Comparison of ENCODE assay signal across 18 cellular contexts in the genomic region with DNA sequence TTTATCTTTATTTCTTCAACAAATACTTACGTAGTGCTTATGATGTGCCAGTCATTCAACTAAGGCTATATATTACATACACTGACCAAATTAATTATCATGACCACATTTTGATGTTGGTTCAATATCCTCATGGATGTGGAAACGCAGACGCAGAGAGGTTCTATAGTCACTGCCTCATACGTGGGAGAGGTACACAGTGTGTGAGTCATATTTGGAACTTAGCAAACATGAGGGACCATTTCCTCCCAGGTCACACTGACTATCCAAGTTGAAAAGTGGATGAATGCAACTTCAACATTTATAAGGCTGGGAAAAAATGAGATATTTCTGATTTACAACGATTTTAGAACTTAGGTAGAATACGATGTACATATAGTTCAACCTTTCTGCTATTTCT.
DNase-seq lines count a peak whose midpoint lies in the region; ATAC-seq, FAIRE-seq and TF ChIP-seq lines count a peak whose summit lies in the region.
"Had no signal": no experiment of that assay in that cellular context is flagged by ENCODE, and none has a peak within 500 bp of the region (broad histone marks: within the 10 kb centered on the region; RNA-seq: fewer than 3 reads in every experiment).

No MANE protein-coding gene starts in this region.

- no peak overlapping the region for H3K4me2 ChIP-seq in HepG2 (ENCODE audit: low read depth, low read length)
- H3K4me2 ChIP-seq: BLaER1 treated with 17β-estradiol and CSF1 and Interleukin-3, amounts not matched to agents 10 nM and 100 nM had no signal

- H3K79me2 ChIP-seq in HepG2 (ENCODE audit: insufficient read depth, low read length), result no peaks in the 10 kb centered on the region

- FAIRE-seq in HepG2 (lab: Jason Lieb, UNC), result no peak
- FAIRE-seq: GM12892 had no signal

- no peak overlapping the region for H3K4me3 Mint-ChIP-seq in CD4-positive, alpha-beta memory T cell
- H3K4me3 Mint-ChIP-seq: CD4-positive, CD25-positive, alpha-beta regulatory T cell; H9; IgD-negative memory B cell had no signal

- no TSS peak for BruUV-seq in HepG2 (replicated peaks; lab: Mats Ljungman, UMichigan)

- H3K36me3 ChIP-seq in HepG2 (replicated peaks in 1 of 2; ENCODE audit: control insufficient read depth in 1 of 2, insufficient read depth in 2 of 2, low read length in 2 of 2), result no peaks in the 10 kb centered on the region
- no peaks in the 10 kb centered on the region for H3K36me3 ChIP-seq in right lobe of liver
- H3K36me3 ChIP-seq in CD4-positive, alpha-beta memory T cell (ENCODE audit: insufficient read depth, low read length), result no peaks in the 10 kb centered on the region
- H3K36me3 ChIP-seq in MG63, result no peaks in the 10 kb centered on the region
- H3K36me3 ChIP-seq: BLaER1 treated with 17β-estradiol and CSF1 and Interleukin-3, amounts not matched to agents 10 nM and 100 nM had no signal

- H3K27me3 ChIP-seq in HepG2 (ENCODE audit: control insufficient read depth in 1 of 2, insufficient read depth in 2 of 2, low read length in 2 of 2) (no peaks in the 10 kb centered on the region; a peak in 1 of 5 replicates), right lobe of liver (no peaks in the 10 kb centered on the region), MG63 (no peaks in the 10 kb centered on the region)
- H3K27me3 ChIP-seq in CD4-positive, alpha-beta memory T cell (ENCODE audit: insufficient read depth, low read length), result no peaks in the 10 kb centered on the region
- H3K27me3 ChIP-seq: BLaER1 treated with 17β-estradiol and CSF1 and Interleukin-3, amounts not matched to agents 10 nM and 100 nM had no signal

- peaks cover 6 to 9% of the 10 kb centered on the region in 2 donors for H3K27me3 Mint-ChIP-seq in CD4-positive, alpha-beta memory T cell
- H3K27me3 Mint-ChIP-seq: IgD-negative memory B cell had no signal

- TF ChIP-seq POLR2A in HepG2 (IDR thresholded peaks at IDR 0.05; ENCODE audit: insufficient read depth in 1 of 2, low read depth in 2 of 2, low read length in 2 of 2) (no peak), right lobe of liver (IDR thresholded peaks at IDR 0.05) (no peak)

- H3K4me1 ChIP-seq in HepG2 (ENCODE audit: insufficient read depth, low read length) (no peaks in the 10 kb centered on the region), right lobe of liver (no peaks in the 10 kb centered on the region)
- no peaks in the 10 kb centered on the region for H3K4me1 ChIP-seq in CD4-positive, alpha-beta memory T cell (ENCODE audit: insufficient read depth, low read length)
- H3K4me1 ChIP-seq: BLaER1 treated with 17β-estradiol and CSF1 and Interleukin-3, amounts not matched to agents 10 nM and 100 nM had no signal

- ATAC-seq in HepG2 (no peak), right lobe of liver (no peak)

- no peak for DNase-seq in HepG2 (ENCODE audit: low spot score)
- DNase-seq in right lobe of liver, result no peak
- DNase-seq in OCI-M1 (lab: John Stamatoyannopoulos, UW), result peak; percentile 38
- peak; percentile 54 for DNase-seq in fibroblast of mammary gland (ENCODE audit: low read depth)
- DNase-seq in CD4-positive, alpha-beta memory T cell, result no peak
- DNase-seq in MG63, result no peak
- DNase-seq in NCI-H774 (lab: John Stamatoyannopoulos, UW), result no peak
- DNase-seq: ACHN; Calu3; CD4-positive, CD25-positive, alpha-beta regulatory T cell; DMS 273 treated with DMSO at 0.1 percent for 48 hours; DMS79 treated with DMSO at 0.1 percent for 48 hours; GDM1; GOT3; H9 had no signal

- no peak overlapping the region for H3K9ac ChIP-seq in HepG2 (ENCODE audit: insufficient read depth, low read depth, low read length)
- H3K9ac ChIP-seq: BLaER1 treated with 17β-estradiol and CSF1 and Interleukin-3, amounts not matched to agents 10 nM and 100 nM had no signal

- in situ Hi-C loops in HepG2 (cut with HindIII; ENCODE audit: extremely low pct_ligation_motif_present, low pct_unique_long_range_greater_than_20kb), result no loop called here

- H2AFZ ChIP-seq in HepG2 (ENCODE audit: low read length), result no peak overlapping the region

- no peak for TF ChIP-seq CTCF in HepG2 (CRISPR knock-in tag; IDR thresholded peaks at IDR 0.05)
- no peak for TF ChIP-seq CTCF in right lobe of liver (IDR thresholded peaks at IDR 0.05)
- no peak for TF ChIP-seq CTCF in fibroblast of mammary gland (conservative IDR thresholded peaks at IDR 0.05; ENCODE audit: control insufficient read depth, insufficient read depth, low read depth, low read length)

- H3K27ac ChIP-seq in HepG2 (ENCODE audit: extremely low read length, insufficient read depth, low read length) (no peak overlapping the region), right lobe of liver (no peak overlapping the region)
- no peak overlapping the region for H3K27ac ChIP-seq in CD4-positive, alpha-beta memory T cell (ENCODE audit: low read depth, low read length)
- H3K27ac ChIP-seq: BLaER1 treated with 17β-estradiol and CSF1 and Interleukin-3, amounts not matched to agents 10 nM and 100 nM had no signal

- H3K9me3 ChIP-seq in HepG2 (ENCODE audit: low read length) (no peaks in the 10 kb centered on the region), right lobe of liver (no peaks in the 10 kb centered on the region), MG63 (no peaks in the 10 kb centered on the region)
- no peaks in the 10 kb centered on the region for H3K9me3 ChIP-seq in CD4-positive, alpha-beta memory T cell (ENCODE audit: control insufficient read depth in 1 of 2, low read length in 2 of 2)

- H3K9me3 Mint-ChIP-seq in CD4-positive, alpha-beta memory T cell, result peaks cover 0 to 3% (median 0%) of the 10 kb centered on the region in 8 donors
- H3K9me3 Mint-ChIP-seq: H9 had no signal

- H3K4me1 Mint-ChIP-seq in CD4-positive, alpha-beta memory T cell, result no peaks in the 10 kb centered on the region
- H3K4me1 Mint-ChIP-seq: CD4-positive, CD25-positive, alpha-beta regulatory T cell; H9 had no signal

- no peak overlapping the region for H3K27ac Mint-ChIP-seq in CD4-positive, alpha-beta memory T cell
- H3K27ac Mint-ChIP-seq: CD4-positive, CD25-positive, alpha-beta regulatory T cell; H9; IgD-negative memory B cell had no signal

- 3% methylated on average over 6 of the region's 6 CpGs for WGBS in HepG2 (ENCODE audit: low lambda C conversion rate)
- 62% methylated on average over 6 of the region's 6 CpGs for WGBS in right lobe of liver (ENCODE audit: insufficient coverage, low coverage, low lambda C conversion rate, missing lambda C conversion rate)

- H4K20me1 ChIP-seq in HepG2 (ENCODE audit: insufficient read depth, low read length), result no peaks in the 10 kb centered on the region
- H4K20me1 ChIP-seq: BLaER1 treated with 17β-estradiol and CSF1 and Interleukin-3, amounts not matched to agents 10 nM and 100 nM had no signal

- intact Hi-C loops in HepG2 (cut with micrococcal nuclease; ENCODE audit: unreplicated experiment), result no loop called here
- intact Hi-C loops in right lobe of liver (cut with DNase I), result no loop called here
- intact Hi-C loops in CD4-positive, alpha-beta memory T cell (cut with micrococcal nuclease), result no loop called here

- CTCF ChIA-PET in HepG2 (lab: Yijun Ruan, JAX; ENCODE audit: low intra/inter-chr PET ratio, low total read pairs), result no interaction called here
- CTCF ChIA-PET in CD4-positive, alpha-beta memory T cell (lab: Charles Lee; ENCODE audit: partially characterized antibody), result no interaction called here

- H3K36me3 Mint-ChIP-seq in CD4-positive, alpha-beta memory T cell, result no peaks in the 10 kb centered on the region
- H3K36me3 Mint-ChIP-seq: CD4-positive, CD25-positive, alpha-beta regulatory T cell; IgD-negative memory B cell had no signal

- no peak overlapping the region for H3K4me3 ChIP-seq in HepG2 (replicated peaks in 1 of 3; ENCODE audit: insufficient read depth in 1 of 3, low read depth in 2 of 3, low read length in 3 of 3)
- H3K4me3 ChIP-seq in right lobe of liver, result no peak overlapping the region
- H3K4me3 ChIP-seq in fibroblast of mammary gland (ENCODE audit: control insufficient read depth, low read depth, low read length), result no peak overlapping the region
- H3K4me3 ChIP-seq in CD4-positive, alpha-beta memory T cell (ENCODE audit: low read length in 2 of 2), result no peak overlapping the region
- H3K4me3 ChIP-seq in MG63, result no peak overlapping the region
- H3K4me3 ChIP-seq: BLaER1 treated with 17β-estradiol and CSF1 and Interleukin-3, amounts not matched to agents 10 nM and 100 nM had no signal

- no peak for TF ChIP-seq RAD21 in HepG2 (CRISPR knock-in tag; IDR thresholded peaks at IDR 0.05)

- no peak for TF ChIP-seq EP300 in HepG2 (IDR thresholded peaks at IDR 0.05; ENCODE audit: low read depth in 2 of 2, low read length in 2 of 2)
- no peak for TF ChIP-seq EP300 in HepG2 (CRISPR knock-in tag; IDR thresholded peaks at IDR 0.05; ENCODE audit: borderline replicate concordance)

- POLR2A ChIA-PET in HepG2 (lab: Yijun Ruan, JAX), result no interaction called here
- POLR2A ChIA-PET in CD4-positive, alpha-beta memory T cell (lab: Charles Lee; ENCODE audit: partially characterized antibody), result no interaction called here

TF ChIP-seq in HepG2, 621 proteins besides CTCF, POLR2A, EP300 and RAD21:
- TF ChIP-seq, protein P1, sequence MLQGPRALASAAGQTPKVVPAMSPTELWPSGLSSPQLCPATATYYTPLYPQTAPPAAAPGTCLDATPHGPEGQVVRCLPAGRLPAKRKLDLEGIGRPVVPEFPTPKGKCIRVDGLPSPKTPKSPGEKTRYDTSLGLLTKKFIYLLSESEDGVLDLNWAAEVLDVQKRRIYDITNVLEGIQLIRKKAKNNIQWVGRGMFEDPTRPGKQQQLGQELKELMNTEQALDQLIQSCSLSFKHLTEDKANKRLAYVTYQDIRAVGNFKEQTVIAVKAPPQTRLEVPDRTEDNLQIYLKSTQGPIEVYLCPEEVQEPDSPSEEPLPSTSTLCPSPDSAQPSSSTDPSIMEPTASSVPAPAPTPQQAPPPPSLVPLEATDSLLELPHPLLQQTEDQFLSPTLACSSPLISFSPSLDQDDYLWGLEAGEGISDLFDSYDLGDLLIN (CRISPR knock-in tag; IDR thresholded peaks at IDR 0.05; ENCODE audit: borderline replicate concordance), result no peak
- TF ChIP-seq FOSL2 (CRISPR knock-in tag; IDR thresholded peaks at IDR 0.05), result 0 out of 2 replicates have a peak, but pooled peaks have one; percentile 16

Comparison
In these comparisons a context has a peak if more than half of its experiments do, and no peak if none do; other contexts are left out.
1. DNase-seq: peak in OCI-M1 (single experiment) and fibroblast of mammary gland (single experiment); none in HepG2 (single experiment), right lobe of liver (0 of 3), CD4-positive, alpha-beta memory T cell (0 of 5), MG63 (single experiment) and NCI-H774 (single experiment).